ENCODE assay signal across 1 cellular context in the genomic region with DNA sequence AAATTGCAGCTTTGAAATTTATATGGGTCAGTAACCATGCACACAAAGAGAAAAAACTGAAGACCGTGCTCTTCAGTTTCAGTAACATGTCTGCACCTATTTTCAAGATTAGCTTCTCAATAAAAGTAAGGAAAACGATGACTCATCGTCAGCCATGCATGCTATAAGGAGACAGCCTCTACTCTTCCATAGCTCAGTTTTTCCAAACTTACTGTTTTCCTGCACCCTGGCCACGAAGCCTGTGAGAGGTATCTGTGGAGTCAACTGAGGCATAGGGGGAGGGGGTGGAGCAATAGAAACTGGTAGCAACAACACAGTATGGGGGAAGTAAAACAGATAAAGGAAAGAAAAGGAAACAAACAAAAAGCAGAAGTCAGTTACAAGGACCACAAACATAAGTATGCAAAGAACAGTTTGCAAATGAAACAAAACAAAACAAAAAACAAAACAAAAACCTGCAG.
A peak's percentile ranks its signal among the peaks of the same experiment; 100 is the strongest.
TF ChIP-seq lines count a peak whose summit lies in the region.

No MANE protein-coding gene starts in this region.

TF ChIP-seq in K562, 482 proteins besides CTCF, POLR2A, EP300 and RAD21 (continued from another document):
- TF ChIP-seq, protein P1, sequence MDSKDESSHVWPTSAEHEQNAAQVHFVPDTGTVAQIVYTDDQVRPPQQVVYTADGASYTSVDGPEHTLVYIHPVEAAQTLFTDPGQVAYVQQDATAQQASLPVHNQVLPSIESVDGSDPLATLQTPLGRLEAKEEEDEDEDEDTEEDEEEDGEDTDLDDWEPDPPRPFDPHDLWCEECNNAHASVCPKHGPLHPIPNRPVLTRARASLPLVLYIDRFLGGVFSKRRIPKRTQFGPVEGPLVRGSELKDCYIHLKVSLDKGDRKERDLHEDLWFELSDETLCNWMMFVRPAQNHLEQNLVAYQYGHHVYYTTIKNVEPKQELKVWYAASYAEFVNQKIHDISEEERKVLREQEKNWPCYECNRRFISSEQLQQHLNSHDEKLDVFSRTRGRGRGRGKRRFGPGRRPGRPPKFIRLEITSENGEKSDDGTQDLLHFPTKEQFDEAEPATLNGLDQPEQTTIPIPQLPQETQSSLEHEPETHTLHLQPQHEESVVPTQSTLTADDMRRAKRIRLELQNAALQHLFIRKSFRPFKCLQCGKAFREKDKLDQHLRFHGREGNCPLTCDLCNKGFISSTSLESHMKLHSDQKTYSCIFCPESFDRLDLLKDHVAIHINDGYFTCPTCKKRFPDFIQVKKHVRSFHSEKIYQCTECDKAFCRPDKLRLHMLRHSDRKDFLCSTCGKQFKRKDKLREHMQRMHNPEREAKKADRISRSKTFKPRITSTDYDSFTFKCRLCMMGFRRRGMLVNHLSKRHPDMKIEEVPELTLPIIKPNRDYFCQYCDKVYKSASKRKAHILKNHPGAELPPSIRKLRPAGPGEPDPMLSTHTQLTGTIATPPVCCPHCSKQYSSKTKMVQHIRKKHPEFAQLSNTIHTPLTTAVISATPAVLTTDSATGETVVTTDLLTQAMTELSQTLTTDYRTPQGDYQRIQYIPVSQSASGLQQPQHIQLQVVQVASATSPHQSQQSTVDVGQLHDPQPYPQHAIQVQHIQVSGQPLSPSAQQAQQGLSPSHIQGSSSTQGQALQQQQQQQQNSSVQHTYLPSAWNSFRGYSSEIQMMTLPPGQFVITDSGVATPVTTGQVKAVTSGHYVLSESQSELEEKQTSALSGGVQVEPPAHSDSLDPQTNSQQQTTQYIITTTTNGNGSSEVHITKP (IDR thresholded peaks at IDR 0.05; ENCODE audit: partially characterized antibody) = no peak
- TF ChIP-seq ZNF316 (IDR thresholded peaks at IDR 0.05) (peak; percentile 86), ARID1B (IDR thresholded peaks at IDR 0.05) (peak; percentile 61; the same call in 1 of the 2 replicates), MIER1 (IDR thresholded peaks at IDR 0.05; ENCODE audit: low read depth) (peak; percentile 76; the same call in 1 of the 2 replicates), ZNF444 (CRISPR knock-in tag; IDR thresholded peaks at IDR 0.05) (0 out of 2 replicates have a peak, but pooled peaks have one; percentile 29), HNRNPLL (IDR thresholded peaks at IDR 0.05; ENCODE audit: low read depth, low read length, poor library complexity, severe bottlenecking) (no peak), MTA1 (IDR thresholded peaks at IDR 0.05; ENCODE audit: borderline replicate concordance) (peak; percentile 54; the same call in 1 of the 2 replicates), NFE2 (IDR thresholded peaks at IDR 0.05; ENCODE audit: low read depth) (peak; percentile 79), C11orf30 (IDR thresholded peaks at IDR 0.05; ENCODE audit: low read depth) (peak; percentile 85), ZNF217 (CRISPR knock-in tag; IDR thresholded peaks at IDR 0.05) (no peak)
- TF ChIP-seq, protein P2, sequence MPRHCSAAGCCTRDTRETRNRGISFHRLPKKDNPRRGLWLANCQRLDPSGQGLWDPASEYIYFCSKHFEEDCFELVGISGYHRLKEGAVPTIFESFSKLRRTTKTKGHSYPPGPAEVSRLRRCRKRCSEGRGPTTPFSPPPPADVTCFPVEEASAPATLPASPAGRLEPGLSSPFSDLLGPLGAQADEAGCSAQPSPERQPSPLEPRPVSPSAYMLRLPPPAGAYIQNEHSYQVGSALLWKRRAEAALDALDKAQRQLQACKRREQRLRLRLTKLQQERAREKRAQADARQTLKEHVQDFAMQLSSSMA (CRISPR knock-in tag; IDR thresholded peaks at IDR 0.05) = no peak
- TF ChIP-seq, protein P3, sequence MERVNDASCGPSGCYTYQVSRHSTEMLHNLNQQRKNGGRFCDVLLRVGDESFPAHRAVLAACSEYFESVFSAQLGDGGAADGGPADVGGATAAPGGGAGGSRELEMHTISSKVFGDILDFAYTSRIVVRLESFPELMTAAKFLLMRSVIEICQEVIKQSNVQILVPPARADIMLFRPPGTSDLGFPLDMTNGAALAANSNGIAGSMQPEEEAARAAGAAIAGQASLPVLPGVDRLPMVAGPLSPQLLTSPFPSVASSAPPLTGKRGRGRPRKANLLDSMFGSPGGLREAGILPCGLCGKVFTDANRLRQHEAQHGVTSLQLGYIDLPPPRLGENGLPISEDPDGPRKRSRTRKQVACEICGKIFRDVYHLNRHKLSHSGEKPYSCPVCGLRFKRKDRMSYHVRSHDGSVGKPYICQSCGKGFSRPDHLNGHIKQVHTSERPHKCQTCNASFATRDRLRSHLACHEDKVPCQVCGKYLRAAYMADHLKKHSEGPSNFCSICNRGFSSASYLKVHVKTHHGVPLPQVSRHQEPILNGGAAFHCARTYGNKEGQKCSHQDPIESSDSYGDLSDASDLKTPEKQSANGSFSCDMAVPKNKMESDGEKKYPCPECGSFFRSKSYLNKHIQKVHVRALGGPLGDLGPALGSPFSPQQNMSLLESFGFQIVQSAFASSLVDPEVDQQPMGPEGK (CRISPR knock-in tag; IDR thresholded peaks at IDR 0.05; ENCODE audit: borderline replicate concordance) = no peak
- TF ChIP-seq, protein P4, sequence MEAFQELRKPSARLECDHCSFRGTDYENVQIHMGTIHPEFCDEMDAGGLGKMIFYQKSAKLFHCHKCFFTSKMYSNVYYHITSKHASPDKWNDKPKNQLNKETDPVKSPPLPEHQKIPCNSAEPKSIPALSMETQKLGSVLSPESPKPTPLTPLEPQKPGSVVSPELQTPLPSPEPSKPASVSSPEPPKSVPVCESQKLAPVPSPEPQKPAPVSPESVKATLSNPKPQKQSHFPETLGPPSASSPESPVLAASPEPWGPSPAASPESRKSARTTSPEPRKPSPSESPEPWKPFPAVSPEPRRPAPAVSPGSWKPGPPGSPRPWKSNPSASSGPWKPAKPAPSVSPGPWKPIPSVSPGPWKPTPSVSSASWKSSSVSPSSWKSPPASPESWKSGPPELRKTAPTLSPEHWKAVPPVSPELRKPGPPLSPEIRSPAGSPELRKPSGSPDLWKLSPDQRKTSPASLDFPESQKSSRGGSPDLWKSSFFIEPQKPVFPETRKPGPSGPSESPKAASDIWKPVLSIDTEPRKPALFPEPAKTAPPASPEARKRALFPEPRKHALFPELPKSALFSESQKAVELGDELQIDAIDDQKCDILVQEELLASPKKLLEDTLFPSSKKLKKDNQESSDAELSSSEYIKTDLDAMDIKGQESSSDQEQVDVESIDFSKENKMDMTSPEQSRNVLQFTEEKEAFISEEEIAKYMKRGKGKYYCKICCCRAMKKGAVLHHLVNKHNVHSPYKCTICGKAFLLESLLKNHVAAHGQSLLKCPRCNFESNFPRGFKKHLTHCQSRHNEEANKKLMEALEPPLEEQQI (IDR thresholded peaks at IDR 0.05) = peak; percentile 61; the same call in 1 of the 2 replicates
- TF ChIP-seq, protein P5, sequence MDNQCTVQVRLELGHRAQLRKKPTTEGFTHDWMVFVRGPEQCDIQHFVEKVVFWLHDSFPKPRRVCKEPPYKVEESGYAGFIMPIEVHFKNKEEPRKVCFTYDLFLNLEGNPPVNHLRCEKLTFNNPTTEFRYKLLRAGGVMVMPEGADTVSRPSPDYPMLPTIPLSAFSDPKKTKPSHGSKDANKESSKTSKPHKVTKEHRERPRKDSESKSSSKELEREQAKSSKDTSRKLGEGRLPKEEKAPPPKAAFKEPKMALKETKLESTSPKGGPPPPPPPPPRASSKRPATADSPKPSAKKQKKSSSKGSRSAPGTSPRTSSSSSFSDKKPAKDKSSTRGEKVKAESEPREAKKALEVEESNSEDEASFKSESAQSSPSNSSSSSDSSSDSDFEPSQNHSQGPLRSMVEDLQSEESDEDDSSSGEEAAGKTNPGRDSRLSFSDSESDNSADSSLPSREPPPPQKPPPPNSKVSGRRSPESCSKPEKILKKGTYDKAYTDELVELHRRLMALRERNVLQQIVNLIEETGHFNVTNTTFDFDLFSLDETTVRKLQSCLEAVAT (IDR thresholded peaks at IDR 0.05) = peak in 1 of 2 experiments; percentile 36; a peak in 1 of 4 replicates
TF ChIP-seq in K562: peak in this region for 26.
